8 cellular contexts compared by ENCODE assay signal in genomic region chr14:35335388-35336092, GRCh38. TPM values are rescaled to one million over a fixed set of nuclear protein-coding genes. Genes with fewer than 3 reads are reported as not detected.
DNase-seq lines count a peak whose midpoint lies in the region; ATAC-seq, FAIRE-seq and TF ChIP-seq lines count a peak whose summit lies in the region.

No MANE protein-coding gene starts in this region.

- H3K27me3 ChIP-seq in MG63 (no peaks in the 10 kb centered on the region), spleen (replicated peaks in 1 of 7) (no peaks in the 10 kb centered on the region)

- H3K4me3 ChIP-seq in MG63 (no peak overlapping the region), spleen (no peak overlapping the region)

- TF ChIP-seq CTCF in spleen (IDR thresholded peaks at IDR 0.05 in 8 of 11, conservative IDR thresholded peaks at IDR 0.05 in 3 of 11) (peak in 1 of 11 experiments; percentile 21), D721Med (IDR thresholded peaks at IDR 0.05; ENCODE audit: insufficient read depth, missing control alignments) (no peak)

- H3K27ac ChIP-seq in angular gyrus (ENCODE audit: low read depth, low read length), result peak overlapping the region; percentile 30
- peak overlapping the region; percentile 22 to 95 (median 88) for H3K27ac ChIP-seq in spleen

- TF ChIP-seq POLR2A in spleen (IDR thresholded peaks at IDR 0.05), result no peak

- DNase-seq in MG63 (peak; percentile 15), kidney tubule cell (ENCODE audit: low spot score) (peak; percentile 82), spleen (no peak), NCI-H146 treated with DMSO at 0.1 percent for 48 hours (lab: John Stamatoyannopoulos, UW; ENCODE audit: unreplicated experiment) (no peak), D721Med (ENCODE audit: insufficient read length, low spot score) (no peak)

- FAIRE-seq in D721Med (lab: Jason Lieb, UNC), result no peak

- ATAC-seq in HG03280 (IDR thresholded peaks at IDR 0.05; ENCODE audit: unreplicated experiment), result no peak
- ATAC-seq in GM21423 (IDR thresholded peaks at IDR 0.05; ENCODE audit: unreplicated experiment), result no peak

- H3K9me3 ChIP-seq in MG63 (no peaks in the 10 kb centered on the region), spleen (no peaks in the 10 kb centered on the region)

- intact Hi-C loops in spleen (cut with DNase I; ENCODE audit: low total_unique reads), result loop anchor here (10.0 kb wide), 1 partner anchor 69 kb away; the partner anchor contains the start of gene NFKBIA

- WGBS in spleen, 5 donors, result 70 to 84% (median 72%) methylated on average over 13 of the region's 13 CpGs

- no peaks in the 10 kb centered on the region for H3K36me3 ChIP-seq in MG63
- H3K36me3 ChIP-seq in spleen, result no peaks in the 10 kb centered on the region

- peaks cover 65 to 93% (median 86%) of the 10 kb centered on the region in 6 donors for H3K4me1 ChIP-seq in spleen

RNA-seq across cellular contexts. Expression of gene PSMA6, which starts 43.4 kb away (rescaled TPM):
- 302 and 372 TPM in 2 replicates for total RNA-seq in MG63 (2014; rRNA removed; shearing (Covaris generic); ENCODE audit: low replicate concordance)
- 100 to 1,000 TPM; 120 to 185 (median 129) TPM for total RNA-seq in spleen
- 100 to 1,000 TPM; 108 to 171 (median 164) TPM for polyA plus RNA-seq in spleen

Comparison
In these comparisons a context has a peak if more than half of its experiments do, and no peak if none do; other contexts are left out.
1. DNase-seq: peak in MG63 (single experiment) and kidney tubule cell (single experiment); none in spleen (single experiment), NCI-H146 treated with DMSO at 0.1 percent for 48 hours (single experiment) and D721Med (single experiment).